In the genomic region with DNA sequence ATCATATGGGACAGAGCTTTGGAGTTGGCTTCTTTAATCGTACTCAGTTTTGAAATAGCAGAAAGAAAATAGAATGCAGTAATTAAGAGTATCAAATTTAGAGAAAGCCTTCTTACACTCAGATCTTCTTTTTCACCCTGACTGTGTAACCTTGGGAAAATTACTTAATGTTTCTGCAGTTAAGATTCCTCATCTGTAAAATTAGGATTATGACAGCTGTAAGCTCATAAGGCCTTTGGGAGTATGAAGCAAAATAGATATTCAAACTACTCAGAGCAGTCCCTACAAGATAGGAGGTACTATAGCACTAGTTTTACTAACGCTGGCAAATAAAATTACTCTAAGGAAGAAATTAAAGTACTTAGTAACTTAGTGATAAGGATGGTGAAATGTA, we compare ENCODE assay signal across 13 cellular contexts. TPM values are rescaled to one million over a fixed set of nuclear protein-coding genes. Genes with fewer than 3 reads are reported as not detected.
A peak's percentile ranks its signal among the peaks of the same experiment; 100 is the strongest.
DNase-seq lines count a peak whose midpoint lies in the region; ATAC-seq, FAIRE-seq and TF ChIP-seq lines count a peak whose summit lies in the region.
"Had no signal": no experiment of that assay in that cellular context is flagged by ENCODE, and none has a peak within 500 bp of the region (broad histone marks: within the 10 kb centered on the region; RNA-seq: fewer than 3 reads in every experiment).

No MANE protein-coding gene starts in this region.

- peak overlapping the region; percentile 93 for H3K9ac ChIP-seq in smooth muscle cell (ENCODE audit: low read depth)

- peaks cover 8% of the 10 kb centered on the region for H3K4me1 Mint-ChIP-seq in activated T-helper 17 cell treated with anti-CD3 and anti-CD28 coated beads, Interleukin-2, amount 50 U/mL, for 72 hours
- H3K4me1 Mint-ChIP-seq in Caco-2 (ENCODE audit: low read depth, unreplicated experiment): peaks cover 7% of the 10 kb centered on the region

- intact Hi-C loops in Caco-2 (cut with micrococcal nuclease; ENCODE audit: unreplicated experiment): no loop called here

- H3K4me2 ChIP-seq in smooth muscle cell: peak overlapping the region; percentile 92

- DNase-seq in H54 (ENCODE audit: insufficient read length, low spot score) (no peak), kidney glomerular epithelial cell (lab: John Stamatoyannopoulos, UW) (peak; percentile 20), smooth muscle cell (lab: John Stamatoyannopoulos, UW; ENCODE audit: unreplicated experiment) (no peak), Caco-2 (no peak), NCI-H1092 treated with DMSO at 0.1 percent for 48 hours (lab: John Stamatoyannopoulos, UW) (no peak)
- no peak for DNase-seq in activated CD4-positive, alpha-beta T cell treated with anti-CD3 and anti-CD28 coated beads, Interleukin-2, amount 50 U/mL, for 1 hour
- DNase-seq: activated CD4-positive, CD25-positive, alpha-beta regulatory T cell treated with anti-CD3 and anti-CD28 coated beads, Interleukin-2, amount 50 U/mL, for 72 hours; cortex of kidney; NCI-H1436; NCI-H748 treated with DMSO at 0.1 percent for 48 hours had no signal

- ATAC-seq in activated T-helper 17 cell treated with anti-CD3 and anti-CD28 coated beads, Interleukin-2, amount 50 U/mL, for 72 hours (replicated peaks): no peak
- no peak for ATAC-seq in HG02759 (IDR thresholded peaks at IDR 0.05; ENCODE audit: unreplicated experiment)
- ATAC-seq: left lobe of liver had no signal

- FAIRE-seq in H54 (lab: Jason Lieb, UNC): peak; percentile 38

- TF ChIP-seq POLR2A in H54 (IDR thresholded peaks at IDR 0.05; ENCODE audit: low read depth, low read length): no peak

- BruUV-seq in Caco-2 (replicated peaks; lab: Mats Ljungman, UMichigan): no TSS peak

- H3K79me2 ChIP-seq in smooth muscle cell (ENCODE audit: low read depth): peaks cover 100% of the 10 kb centered on the region

- H3K27ac ChIP-seq in smooth muscle cell (ENCODE audit: low read depth): peak overlapping the region; percentile 98

- H3K9me3 Mint-ChIP-seq in activated T-helper 17 cell treated with anti-CD3 and anti-CD28 coated beads, Interleukin-2, amount 50 U/mL, for 72 hours: no peaks in the 10 kb centered on the region
- H3K9me3 Mint-ChIP-seq in Caco-2 (ENCODE audit: unreplicated experiment): no peaks in the 10 kb centered on the region

- H3K4me1 ChIP-seq in smooth muscle cell (ENCODE audit: low read depth): peaks cover 34% of the 10 kb centered on the region
- H3K4me1 ChIP-seq in Caco-2: peaks cover 12% of the 10 kb centered on the region

- CTCF ChIA-PET in Caco-2 (lab: Charles Lee): no interaction called here

- WGBS in smooth muscle cell (ENCODE audit: low lambda C conversion rate): 11% methylated on average over 2 of the region's 2 CpGs

- H3K36me3 ChIP-seq in smooth muscle cell (ENCODE audit: low read depth): peaks cover 2% of the 10 kb centered on the region
- H3K36me3 ChIP-seq in Caco-2 (ENCODE audit: control insufficient read depth, insufficient read depth, low read length): no peaks in the 10 kb centered on the region

- H3K4me3 Mint-ChIP-seq in activated T-helper 17 cell treated with anti-CD3 and anti-CD28 coated beads, Interleukin-2, amount 50 U/mL, for 72 hours: peak overlapping the region; percentile 67
- H3K4me3 Mint-ChIP-seq in Caco-2 (ENCODE audit: unreplicated experiment): no peak overlapping the region

- peak overlapping the region; percentile 96 for H3K27ac Mint-ChIP-seq in activated T-helper 17 cell treated with anti-CD3 and anti-CD28 coated beads, Interleukin-2, amount 50 U/mL, for 72 hours
- H3K27ac Mint-ChIP-seq in Caco-2 (ENCODE audit: unreplicated experiment): no peak overlapping the region

- POLR2A ChIA-PET in Caco-2 (lab: Charles Lee): no interaction called here

- H3K27me3 ChIP-seq in smooth muscle cell (ENCODE audit: low read depth) (no peaks in the 10 kb centered on the region), Caco-2 (replicated peaks; ENCODE audit: control insufficient read depth, insufficient read depth, low read length) (no peaks in the 10 kb centered on the region)

- TF ChIP-seq CTCF in smooth muscle cell (IDR thresholded peaks at IDR 0.05; ENCODE audit: borderline replicate concordance, insufficient read depth, poor library complexity, severe bottlenecking): no peak
- no peak for TF ChIP-seq CTCF in Caco-2 (IDR thresholded peaks at IDR 0.05; ENCODE audit: insufficient read depth in 1 of 2, low read depth in 1 of 2, low read length in 1 of 2, severe bottlenecking in 1 of 2, unreplicated experiment in 1 of 2)

- peaks cover 46% of the 10 kb centered on the region for H4K20me1 ChIP-seq in smooth muscle cell (ENCODE audit: low read depth)

- H2AFZ ChIP-seq in smooth muscle cell (ENCODE audit: low read depth): no peak overlapping the region

- H3K9me3 ChIP-seq in smooth muscle cell (replicated peaks; ENCODE audit: low read depth): no peaks in the 10 kb centered on the region
- H3K9me3 ChIP-seq in Caco-2: no peaks in the 10 kb centered on the region

- peaks cover 6% of the 10 kb centered on the region for H3K27me3 Mint-ChIP-seq in activated T-helper 17 cell treated with anti-CD3 and anti-CD28 coated beads, Interleukin-2, amount 50 U/mL, for 72 hours
- no peaks in the 10 kb centered on the region for H3K27me3 Mint-ChIP-seq in Caco-2 (ENCODE audit: insufficient read depth, unreplicated experiment)

- peaks cover 71% of the 10 kb centered on the region for H3F3A ChIP-seq in smooth muscle cell (ENCODE audit: low read depth)

- H3K4me3 ChIP-seq in smooth muscle cell (peak overlapping the region; percentile 91), Caco-2 (ENCODE audit: low read depth, low read length) (no peak overlapping the region)

- no peaks in the 10 kb centered on the region for H3K36me3 Mint-ChIP-seq in activated T-helper 17 cell treated with anti-CD3 and anti-CD28 coated beads, Interleukin-2, amount 50 U/mL, for 72 hours (ENCODE audit: low read depth)
- no peaks in the 10 kb centered on the region for H3K36me3 Mint-ChIP-seq in Caco-2 (ENCODE audit: insufficient read depth, unreplicated experiment)

RNA-seq across cellular contexts. Expression of a gene that starts 5.6 kb away (rescaled TPM):
- total RNA-seq in activated T-helper 17 cell treated with anti-CD3 and anti-CD28 coated beads, Interleukin-2, amount 50 U/mL, for 72 hours: under 1 TPM in 1 of 2 donors, not detected in 1; 0.64 TPM
- total RNA-seq in smooth muscle cell (10,359 and 12,824 TPM in 2 replicates), Caco-2 (2022) (25.4 and 29.2 TPM in 2 replicates)
- 9,077 and 11,807 TPM in 2 replicates for polyA plus RNA-seq in smooth muscle cell

Comparison
In these comparisons a context has a peak if more than half of its experiments do, and no peak if none do; other contexts are left out.
1. RNA of a gene that starts 5.6 kb away (total RNA-seq): 10,359 to 12,824 TPM in smooth muscle cell; 25.4 to 29.2 TPM in Caco-2 and 0.64 TPM in activated T-helper 17 cell treated with anti-CD3 and anti-CD28 coated beads, Interleukin-2, amount 50 U/mL, for 72 hours; every median in the first group is over 100 times any median in the second.